1 cellular context compared by ENCODE assay signal in the genomic region with DNA sequence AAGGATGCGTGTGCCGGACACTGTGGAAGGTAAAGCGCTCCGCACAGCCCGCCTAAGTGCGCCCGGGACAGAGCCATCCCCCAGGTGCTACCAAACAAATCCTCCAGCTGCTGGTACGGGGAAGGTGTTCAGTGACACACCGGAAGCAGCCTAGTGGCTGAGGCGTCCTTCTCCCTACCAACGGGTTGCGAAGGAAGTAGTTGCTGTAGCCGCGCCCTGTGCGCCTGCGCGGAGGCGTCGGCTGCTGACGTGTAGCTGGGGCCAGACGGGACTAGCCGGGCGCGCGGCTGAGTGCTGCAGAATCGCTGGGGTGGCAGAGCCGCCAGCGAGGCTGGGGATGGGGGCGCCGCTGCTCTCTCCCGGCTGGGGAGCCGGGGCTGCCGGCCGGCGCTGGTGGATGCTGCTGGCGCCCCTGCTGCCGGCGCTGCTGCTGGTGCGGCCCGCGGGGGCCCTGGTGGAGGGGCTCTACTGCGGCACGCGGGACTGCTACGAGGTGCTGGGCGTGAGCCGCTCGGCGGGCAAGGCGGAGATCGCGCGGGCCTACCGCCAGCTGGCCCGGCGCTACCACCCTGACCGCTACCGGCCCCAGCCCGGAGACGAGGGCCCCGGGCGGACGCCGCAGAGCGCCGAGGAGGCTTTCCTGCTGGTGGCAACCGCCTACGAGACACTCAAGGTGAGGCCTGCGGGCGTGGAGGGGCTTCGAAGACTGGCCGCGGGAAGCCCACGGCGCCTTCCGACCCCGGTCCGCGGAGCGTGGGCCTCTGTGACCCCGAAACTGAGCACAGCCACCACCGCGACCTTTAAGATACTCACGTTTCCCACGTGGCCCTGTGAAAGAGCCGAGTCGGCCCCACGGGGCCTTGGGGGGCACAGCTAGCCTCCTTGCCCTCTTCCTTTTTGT.
TF ChIP-seq lines count a peak whose summit lies in the region.

A gene (plus strand): TSS at position 264 of the 901 bp plus-strand sequence. CDS start 74 bp downstream, at position 338.

TF ChIP-seq in HEK293, 187 proteins besides CTCF, POLR2A, EP300 and RAD21 (continued from another document and continues in another):
- TF ChIP-seq, protein P1, sequence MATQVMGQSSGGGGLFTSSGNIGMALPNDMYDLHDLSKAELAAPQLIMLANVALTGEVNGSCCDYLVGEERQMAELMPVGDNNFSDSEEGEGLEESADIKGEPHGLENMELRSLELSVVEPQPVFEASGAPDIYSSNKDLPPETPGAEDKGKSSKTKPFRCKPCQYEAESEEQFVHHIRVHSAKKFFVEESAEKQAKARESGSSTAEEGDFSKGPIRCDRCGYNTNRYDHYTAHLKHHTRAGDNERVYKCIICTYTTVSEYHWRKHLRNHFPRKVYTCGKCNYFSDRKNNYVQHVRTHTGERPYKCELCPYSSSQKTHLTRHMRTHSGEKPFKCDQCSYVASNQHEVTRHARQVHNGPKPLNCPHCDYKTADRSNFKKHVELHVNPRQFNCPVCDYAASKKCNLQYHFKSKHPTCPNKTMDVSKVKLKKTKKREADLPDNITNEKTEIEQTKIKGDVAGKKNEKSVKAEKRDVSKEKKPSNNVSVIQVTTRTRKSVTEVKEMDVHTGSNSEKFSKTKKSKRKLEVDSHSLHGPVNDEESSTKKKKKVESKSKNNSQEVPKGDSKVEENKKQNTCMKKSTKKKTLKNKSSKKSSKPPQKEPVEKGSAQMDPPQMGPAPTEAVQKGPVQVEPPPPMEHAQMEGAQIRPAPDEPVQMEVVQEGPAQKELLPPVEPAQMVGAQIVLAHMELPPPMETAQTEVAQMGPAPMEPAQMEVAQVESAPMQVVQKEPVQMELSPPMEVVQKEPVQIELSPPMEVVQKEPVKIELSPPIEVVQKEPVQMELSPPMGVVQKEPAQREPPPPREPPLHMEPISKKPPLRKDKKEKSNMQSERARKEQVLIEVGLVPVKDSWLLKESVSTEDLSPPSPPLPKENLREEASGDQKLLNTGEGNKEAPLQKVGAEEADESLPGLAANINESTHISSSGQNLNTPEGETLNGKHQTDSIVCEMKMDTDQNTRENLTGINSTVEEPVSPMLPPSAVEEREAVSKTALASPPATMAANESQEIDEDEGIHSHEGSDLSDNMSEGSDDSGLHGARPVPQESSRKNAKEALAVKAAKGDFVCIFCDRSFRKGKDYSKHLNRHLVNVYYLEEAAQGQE (tag by site-specific recombination; IDR thresholded peaks at IDR 0.05): peak; percentile 63; the same call in 1 of the 2 replicates
- TF ChIP-seq ZEB2 (tag by site-specific recombination; IDR thresholded peaks at IDR 0.05) (peak; percentile 93), ZNF658 (tag by site-specific recombination; IDR thresholded peaks at IDR 0.05) (no peak), KLF7 (tag by site-specific recombination; IDR thresholded peaks at IDR 0.05; ENCODE audit: borderline replicate concordance) (peak; percentile 33; the same call in 1 of the 2 replicates), ZBTB20 (tag by site-specific recombination; IDR thresholded peaks at IDR 0.05) (peak; percentile 80), ZBTB1 (tag by site-specific recombination; IDR thresholded peaks at IDR 0.05) (0 out of 2 replicates have a peak, but pooled peaks have one; percentile 18), ZNF140 (tag by site-specific recombination; IDR thresholded peaks at IDR 0.05) (no peak), ZBTB21 (tag by site-specific recombination; IDR thresholded peaks at IDR 0.05) (no peak), ZNF341 (tag by site-specific recombination; IDR thresholded peaks at IDR 0.05; ENCODE audit: low read depth) (peak; percentile 43), ZNF157 (tag by site-specific recombination; IDR thresholded peaks at IDR 0.05) (no peak), REPIN1 (tag by site-specific recombination; IDR thresholded peaks at IDR 0.05; ENCODE audit: low read depth) (0 out of 2 replicates have a peak, but pooled peaks have one; percentile 70), ZNF324 (tag by site-specific recombination; IDR thresholded peaks at IDR 0.05) (peak; percentile 60; the same call in 1 of the 2 replicates), ZNF114 (tag by site-specific recombination; IDR thresholded peaks at IDR 0.05) (no peak), SP3 (tag by site-specific recombination; IDR thresholded peaks at IDR 0.05) (peak; percentile 56), ZNF501 (tag by site-specific recombination; IDR thresholded peaks at IDR 0.05) (peak; percentile 95), ZNF2 (tag by site-specific recombination; IDR thresholded peaks at IDR 0.05) (peak; percentile 90), ZNF544 (tag by site-specific recombination; IDR thresholded peaks at IDR 0.05) (no peak), ZBTB17 (tag by site-specific recombination; IDR thresholded peaks at IDR 0.05) (peak; percentile 82; the same call in 1 of the 2 replicates), ZNF335 (tag by site-specific recombination; conservative IDR thresholded peaks at IDR 0.05) (peak; percentile 19), YY1 (tag by site-specific recombination; IDR thresholded peaks at IDR 0.05) (peak; percentile 7; the same call in 1 of the 2 replicates), ZNF747 (tag by site-specific recombination; IDR thresholded peaks at IDR 0.05) (no peak), ZBTB7A (tag by site-specific recombination; IDR thresholded peaks at IDR 0.05; ENCODE audit: low read depth) (no peak), ZNF701 (tag by site-specific recombination; IDR thresholded peaks at IDR 0.05) (peak; percentile 22; the same call in 1 of the 2 replicates), ZNF585B (tag by site-specific recombination; IDR thresholded peaks at IDR 0.05) (no peak), HOXD13 (CRISPR knock-in tag; IDR thresholded peaks at IDR 0.05; ENCODE audit: borderline replicate concordance) (no peak; the same call in 1 of the 2 replicates), ZNF521 (tag by site-specific recombination; IDR thresholded peaks at IDR 0.05) (no peak)
- TF ChIP-seq, protein P2, sequence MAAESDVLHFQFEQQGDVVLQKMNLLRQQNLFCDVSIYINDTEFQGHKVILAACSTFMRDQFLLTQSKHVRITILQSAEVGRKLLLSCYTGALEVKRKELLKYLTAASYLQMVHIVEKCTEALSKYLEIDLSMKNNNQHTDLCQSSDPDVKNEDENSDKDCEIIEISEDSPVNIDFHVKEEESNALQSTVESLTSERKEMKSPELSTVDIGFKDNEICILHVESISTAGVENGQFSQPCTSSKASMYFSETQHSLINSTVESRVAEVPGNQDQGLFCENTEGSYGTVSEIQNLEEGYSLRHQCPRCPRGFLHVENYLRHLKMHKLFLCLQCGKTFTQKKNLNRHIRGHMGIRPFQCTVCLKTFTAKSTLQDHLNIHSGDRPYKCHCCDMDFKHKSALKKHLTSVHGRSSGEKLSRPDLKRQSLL (tag by site-specific recombination; IDR thresholded peaks at IDR 0.05): peak; percentile 57
- TF ChIP-seq, protein P3, sequence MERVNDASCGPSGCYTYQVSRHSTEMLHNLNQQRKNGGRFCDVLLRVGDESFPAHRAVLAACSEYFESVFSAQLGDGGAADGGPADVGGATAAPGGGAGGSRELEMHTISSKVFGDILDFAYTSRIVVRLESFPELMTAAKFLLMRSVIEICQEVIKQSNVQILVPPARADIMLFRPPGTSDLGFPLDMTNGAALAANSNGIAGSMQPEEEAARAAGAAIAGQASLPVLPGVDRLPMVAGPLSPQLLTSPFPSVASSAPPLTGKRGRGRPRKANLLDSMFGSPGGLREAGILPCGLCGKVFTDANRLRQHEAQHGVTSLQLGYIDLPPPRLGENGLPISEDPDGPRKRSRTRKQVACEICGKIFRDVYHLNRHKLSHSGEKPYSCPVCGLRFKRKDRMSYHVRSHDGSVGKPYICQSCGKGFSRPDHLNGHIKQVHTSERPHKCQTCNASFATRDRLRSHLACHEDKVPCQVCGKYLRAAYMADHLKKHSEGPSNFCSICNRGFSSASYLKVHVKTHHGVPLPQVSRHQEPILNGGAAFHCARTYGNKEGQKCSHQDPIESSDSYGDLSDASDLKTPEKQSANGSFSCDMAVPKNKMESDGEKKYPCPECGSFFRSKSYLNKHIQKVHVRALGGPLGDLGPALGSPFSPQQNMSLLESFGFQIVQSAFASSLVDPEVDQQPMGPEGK (tag by site-specific recombination; IDR thresholded peaks at IDR 0.05): peak; percentile 50
- TF ChIP-seq, protein P4, sequence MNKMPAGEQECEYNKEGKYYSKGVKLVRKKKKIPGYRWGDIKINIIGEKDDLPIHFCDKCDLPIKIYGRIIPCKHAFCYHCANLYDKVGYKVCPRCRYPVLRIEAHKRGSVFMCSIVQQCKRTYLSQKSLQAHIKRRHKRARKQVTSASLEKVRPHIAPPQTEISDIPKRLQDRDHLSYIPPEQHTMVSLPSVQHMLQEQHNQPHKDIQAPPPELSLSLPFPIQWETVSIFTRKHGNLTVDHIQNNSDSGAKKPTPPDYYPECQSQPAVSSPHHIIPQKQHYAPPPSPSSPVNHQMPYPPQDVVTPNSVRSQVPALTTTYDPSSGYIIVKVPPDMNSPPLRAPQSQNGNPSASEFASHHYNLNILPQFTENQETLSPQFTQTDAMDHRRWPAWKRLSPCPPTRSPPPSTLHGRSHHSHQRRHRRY (tag by site-specific recombination; IDR thresholded peaks at IDR 0.05): no peak
- TF ChIP-seq, protein P5, sequence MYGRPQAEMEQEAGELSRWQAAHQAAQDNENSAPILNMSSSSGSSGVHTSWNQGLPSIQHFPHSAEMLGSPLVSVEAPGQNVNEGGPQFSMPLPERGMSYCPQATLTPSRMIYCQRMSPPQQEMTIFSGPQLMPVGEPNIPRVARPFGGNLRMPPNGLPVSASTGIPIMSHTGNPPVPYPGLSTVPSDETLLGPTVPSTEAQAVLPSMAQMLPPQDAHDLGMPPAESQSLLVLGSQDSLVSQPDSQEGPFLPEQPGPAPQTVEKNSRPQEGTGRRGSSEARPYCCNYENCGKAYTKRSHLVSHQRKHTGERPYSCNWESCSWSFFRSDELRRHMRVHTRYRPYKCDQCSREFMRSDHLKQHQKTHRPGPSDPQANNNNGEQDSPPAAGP (tag by site-specific recombination; IDR thresholded peaks at IDR 0.05): peak; percentile 76
- TF ChIP-seq, protein P6, sequence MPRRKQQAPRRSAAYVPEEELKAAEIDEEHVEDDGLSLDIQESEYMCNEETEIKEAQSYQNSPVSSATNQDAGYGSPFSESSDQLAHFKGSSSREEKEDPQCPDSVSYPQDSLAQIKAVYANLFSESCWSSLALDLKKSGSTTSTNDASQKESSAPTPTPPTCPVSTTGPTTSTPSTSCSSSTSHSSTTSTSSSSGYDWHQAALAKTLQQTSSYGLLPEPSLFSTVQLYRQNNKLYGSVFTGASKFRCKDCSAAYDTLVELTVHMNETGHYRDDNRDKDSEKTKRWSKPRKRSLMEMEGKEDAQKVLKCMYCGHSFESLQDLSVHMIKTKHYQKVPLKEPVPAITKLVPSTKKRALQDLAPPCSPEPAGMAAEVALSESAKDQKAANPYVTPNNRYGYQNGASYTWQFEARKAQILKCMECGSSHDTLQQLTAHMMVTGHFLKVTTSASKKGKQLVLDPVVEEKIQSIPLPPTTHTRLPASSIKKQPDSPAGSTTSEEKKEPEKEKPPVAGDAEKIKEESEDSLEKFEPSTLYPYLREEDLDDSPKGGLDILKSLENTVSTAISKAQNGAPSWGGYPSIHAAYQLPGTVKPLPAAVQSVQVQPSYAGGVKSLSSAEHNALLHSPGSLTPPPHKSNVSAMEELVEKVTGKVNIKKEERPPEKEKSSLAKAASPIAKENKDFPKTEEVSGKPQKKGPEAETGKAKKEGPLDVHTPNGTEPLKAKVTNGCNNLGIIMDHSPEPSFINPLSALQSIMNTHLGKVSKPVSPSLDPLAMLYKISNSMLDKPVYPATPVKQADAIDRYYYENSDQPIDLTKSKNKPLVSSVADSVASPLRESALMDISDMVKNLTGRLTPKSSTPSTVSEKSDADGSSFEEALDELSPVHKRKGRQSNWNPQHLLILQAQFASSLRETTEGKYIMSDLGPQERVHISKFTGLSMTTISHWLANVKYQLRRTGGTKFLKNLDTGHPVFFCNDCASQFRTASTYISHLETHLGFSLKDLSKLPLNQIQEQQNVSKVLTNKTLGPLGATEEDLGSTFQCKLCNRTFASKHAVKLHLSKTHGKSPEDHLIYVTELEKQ (tag by site-specific recombination; IDR thresholded peaks at IDR 0.05; ENCODE audit: borderline replicate concordance): no peak
- TF ChIP-seq, protein P7, sequence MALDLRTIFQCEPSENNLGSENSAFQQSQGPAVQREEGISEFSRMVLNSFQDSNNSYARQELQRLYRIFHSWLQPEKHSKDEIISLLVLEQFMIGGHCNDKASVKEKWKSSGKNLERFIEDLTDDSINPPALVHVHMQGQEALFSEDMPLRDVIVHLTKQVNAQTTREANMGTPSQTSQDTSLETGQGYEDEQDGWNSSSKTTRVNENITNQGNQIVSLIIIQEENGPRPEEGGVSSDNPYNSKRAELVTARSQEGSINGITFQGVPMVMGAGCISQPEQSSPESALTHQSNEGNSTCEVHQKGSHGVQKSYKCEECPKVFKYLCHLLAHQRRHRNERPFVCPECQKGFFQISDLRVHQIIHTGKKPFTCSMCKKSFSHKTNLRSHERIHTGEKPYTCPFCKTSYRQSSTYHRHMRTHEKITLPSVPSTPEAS (tag by site-specific recombination; IDR thresholded peaks at IDR 0.05): peak; percentile 45; the same call in 1 of the 2 replicates
- TF ChIP-seq, protein P8, sequence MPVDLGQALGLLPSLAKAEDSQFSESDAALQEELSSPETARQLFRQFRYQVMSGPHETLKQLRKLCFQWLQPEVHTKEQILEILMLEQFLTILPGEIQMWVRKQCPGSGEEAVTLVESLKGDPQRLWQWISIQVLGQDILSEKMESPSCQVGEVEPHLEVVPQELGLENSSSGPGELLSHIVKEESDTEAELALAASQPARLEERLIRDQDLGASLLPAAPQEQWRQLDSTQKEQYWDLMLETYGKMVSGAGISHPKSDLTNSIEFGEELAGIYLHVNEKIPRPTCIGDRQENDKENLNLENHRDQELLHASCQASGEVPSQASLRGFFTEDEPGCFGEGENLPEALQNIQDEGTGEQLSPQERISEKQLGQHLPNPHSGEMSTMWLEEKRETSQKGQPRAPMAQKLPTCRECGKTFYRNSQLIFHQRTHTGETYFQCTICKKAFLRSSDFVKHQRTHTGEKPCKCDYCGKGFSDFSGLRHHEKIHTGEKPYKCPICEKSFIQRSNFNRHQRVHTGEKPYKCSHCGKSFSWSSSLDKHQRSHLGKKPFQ (tag by site-specific recombination; IDR thresholded peaks at IDR 0.05): 0 out of 2 replicates have a peak, but pooled peaks have one; percentile 16
- TF ChIP-seq, protein P9, sequence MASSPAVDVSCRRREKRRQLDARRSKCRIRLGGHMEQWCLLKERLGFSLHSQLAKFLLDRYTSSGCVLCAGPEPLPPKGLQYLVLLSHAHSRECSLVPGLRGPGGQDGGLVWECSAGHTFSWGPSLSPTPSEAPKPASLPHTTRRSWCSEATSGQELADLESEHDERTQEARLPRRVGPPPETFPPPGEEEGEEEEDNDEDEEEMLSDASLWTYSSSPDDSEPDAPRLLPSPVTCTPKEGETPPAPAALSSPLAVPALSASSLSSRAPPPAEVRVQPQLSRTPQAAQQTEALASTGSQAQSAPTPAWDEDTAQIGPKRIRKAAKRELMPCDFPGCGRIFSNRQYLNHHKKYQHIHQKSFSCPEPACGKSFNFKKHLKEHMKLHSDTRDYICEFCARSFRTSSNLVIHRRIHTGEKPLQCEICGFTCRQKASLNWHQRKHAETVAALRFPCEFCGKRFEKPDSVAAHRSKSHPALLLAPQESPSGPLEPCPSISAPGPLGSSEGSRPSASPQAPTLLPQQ (tag by site-specific recombination; IDR thresholded peaks at IDR 0.05): peak; percentile 74
